ENCODE assay signal across 8 cellular contexts in genomic region chr17:30707724-30708240, GRCh38.
A peak's percentile ranks its signal among the peaks of the same experiment; 100 is the strongest.
DNase-seq lines count a peak whose midpoint lies in the region; ATAC-seq and TF ChIP-seq lines count a peak whose summit lies in the region.
"Not testable (repeated sequence)": the region's sequence is repeated elsewhere in the genome, so short reads cannot be mapped to it uniquely, and the experiment has no call there.

No MANE protein-coding gene starts in this region.

- peak overlapping the region; percentile 97 for H3K27ac ChIP-seq in WERI-Rb-1
- peak overlapping the region; percentile 36 for H3K27ac ChIP-seq in caudate nucleus (ENCODE audit: low read depth, low read length)
- peak overlapping the region in 1 of 2 donors; percentile 68 for H3K27ac ChIP-seq in right atrium auricular region
- not testable (repeated sequence) for H3K27ac ChIP-seq in stomach smooth muscle (ENCODE audit: low read length)

- DNase-seq in COLO829 (ENCODE audit: low spot score) (peak; percentile 21), HK-2 (ENCODE audit: unreplicated experiment) (peak; percentile 46), NCI-H524 (lab: John Stamatoyannopoulos, UW) (peak; percentile 83 to 92), WERI-Rb-1 (peak; percentile 50), caudate nucleus (lab: John Stamatoyannopoulos, UW) (peak in 14 of 61 donors; percentile 28 to 79 (median 64)), naive B cell (peak; percentile 45)
- DNase-seq in right atrium auricular region (ENCODE audit: low spot score), result not testable (repeated sequence)

- peak overlapping the region in 1 of 6 donors; percentile 87 for H3K27ac Mint-ChIP-seq in naive B cell

- TF ChIP-seq CTCF in WERI-Rb-1 (IDR thresholded peaks at IDR 0.05; ENCODE audit: low read depth, low read length); right atrium auricular region (IDR thresholded peaks at IDR 0.05): not testable (repeated sequence)

- H3K36me3 ChIP-seq in WERI-Rb-1; right atrium auricular region; stomach smooth muscle (ENCODE audit: control insufficient read depth in 2 of 2, insufficient read depth in 2 of 2, low read length in 2 of 2): not testable (repeated sequence)

- not testable (repeated sequence) for H3K9me3 Mint-ChIP-seq in naive B cell

- H3K4me1 Mint-ChIP-seq in naive B cell, result peaks cover 30 to 47% (median 43%) of the 10 kb centered on the region in 3 donors

- peak overlapping the region; percentile 73 for H3K4me3 ChIP-seq in WERI-Rb-1 (ENCODE audit: low read depth, low read length)
- peak overlapping the region; percentile 70 to 85 for H3K4me3 ChIP-seq in right atrium auricular region
- H3K4me3 ChIP-seq in stomach smooth muscle (ENCODE audit: low read length in 2 of 2), result peak overlapping the region; percentile 75 to 79

- ATAC-seq in naive B cell (ENCODE audit: low read depth in 2 of 2), result peak in 1 of 2 donors; percentile 8

- H3K4me3 Mint-ChIP-seq in naive B cell, result peak overlapping the region; percentile 95 to 99 (median 96)

- peak overlapping the region in 1 of 2 donors; percentile 31 for H3K9ac ChIP-seq in stomach smooth muscle (ENCODE audit: low read length in 2 of 2)

- H3K4me1 ChIP-seq in right atrium auricular region, result peaks cover 0 to 33% of the 10 kb centered on the region in 2 donors
- H3K4me1 ChIP-seq in stomach smooth muscle (ENCODE audit: control insufficient read depth, insufficient read depth, low read length), result peaks cover 18% of the 10 kb centered on the region

- H3K27me3 Mint-ChIP-seq in naive B cell, result peaks cover 8 to 36% (median 32%) of the 10 kb centered on the region in 3 donors

- not testable (repeated sequence) for H3K27me3 ChIP-seq in WERI-Rb-1 (ENCODE audit: insufficient read depth, low read depth, severe bottlenecking); right atrium auricular region; stomach smooth muscle (ENCODE audit: control insufficient read depth in 1 of 2, insufficient read depth in 2 of 2, low read length in 2 of 2)

- not testable (repeated sequence) for H3K36me3 Mint-ChIP-seq in naive B cell

- H3K9me3 ChIP-seq in WERI-Rb-1 (ENCODE audit: severe bottlenecking); right atrium auricular region; stomach smooth muscle (ENCODE audit: control insufficient read depth in 2 of 2, low read length in 2 of 2): not testable (repeated sequence)
